ENCODE assay signal across 8 cellular contexts in the genomic region with DNA sequence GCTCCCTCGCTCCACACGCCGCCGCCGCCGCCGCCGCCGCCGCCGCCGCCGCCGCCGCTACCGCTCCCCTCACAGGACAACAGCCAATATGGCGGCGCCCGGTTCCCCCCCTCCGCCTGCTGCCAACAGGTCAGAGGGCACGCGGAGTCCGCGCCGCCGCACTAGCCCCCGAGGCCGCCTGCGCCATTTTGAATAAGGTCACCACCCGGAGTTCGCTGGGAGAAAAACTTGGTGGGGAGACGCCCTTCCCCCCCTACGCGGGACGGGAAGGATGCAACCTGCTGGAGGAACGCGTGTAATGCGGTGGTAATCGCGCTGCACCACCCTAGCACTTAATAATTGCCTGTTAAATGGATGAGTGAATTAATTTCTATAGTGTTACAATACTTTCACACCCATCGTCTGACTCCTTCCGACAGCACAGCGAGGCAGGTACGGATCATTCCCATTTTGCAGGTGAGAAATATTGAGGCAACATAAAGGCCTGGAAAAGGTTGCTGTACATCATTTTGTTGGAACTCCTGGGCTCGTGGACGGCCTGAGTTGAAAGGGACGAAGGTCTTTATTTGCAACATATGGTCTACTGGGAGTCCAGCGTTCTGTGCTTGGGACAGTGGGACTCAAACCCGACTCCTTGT. TPM values are rescaled to one million over a fixed set of nuclear protein-coding genes. Genes with fewer than 3 reads are reported as not detected.
DNase-seq lines count a peak whose midpoint lies in the region; ATAC-seq and TF ChIP-seq lines count a peak whose summit lies in the region.

A gene (minus strand): TSS at position 90 of the 638 bp plus-strand sequence. CDS start 105 bp downstream, outside the sequence.

- TF ChIP-seq POLR2A in GM19099 (IDR thresholded peaks at IDR 0.05; ENCODE audit: extremely low read depth, insufficient read length, low read depth), result peak; percentile 54

- intact Hi-C loops in left colon (cut with DNase I, micrococcal nuclease), result no loop called here

- ATAC-seq in HG03378 (IDR thresholded peaks at IDR 0.05; ENCODE audit: unreplicated experiment), result peak; percentile 71
- ATAC-seq in left colon, result peak; percentile 94

- DNase-seq in Ammon's horn (ENCODE audit: low spot score), result peak; percentile 93
- DNase-seq in NCI-H524 (lab: John Stamatoyannopoulos, UW), result peak; percentile 87 to 88
- peak; percentile 98 for DNase-seq in activated CD4-positive, alpha-beta T cell treated with anti-CD3 and anti-CD28 coated beads for 48 hours
- peak; percentile 95 to 97 for DNase-seq in left colon
- peak; percentile 92 for DNase-seq in stimulated activated CD4-positive, alpha-beta T cell treated with anti-CD3 and anti-CD28 coated beads, Interleukin-1b, Interleukin-23, amount 100 ng/mL, for 4 hours (ENCODE audit: low read depth in 2 of 2)

- peak within 1 kb of the TSS; percentile 65 for H3K27ac ChIP-seq in cingulate gyrus (ENCODE audit: low read depth, low read length)

RNA-seq across cellular contexts. Expression of the gene that starts here (rescaled TPM):
- 10 to 100 TPM; 52.1 to 56.1 TPM for total RNA-seq in left colon

Comparison
In these comparisons a context has a peak if more than half of its experiments do, and no peak if none do; other contexts are left out.
1. Peak in every context shown above with its lines: DNase-seq, ATAC-seq and H3K27ac ChIP-seq.